ENCODE assay signal across 1 cellular context in genomic region chr6:37426945-37427510, GRCh38.
TF ChIP-seq lines count a peak whose summit lies in the region.

No MANE protein-coding gene starts in this region.

TF ChIP-seq in K562, 482 proteins besides CTCF, POLR2A, EP300 and RAD21 (continued from another document and continues in another):
- TF ChIP-seq ZNF395 (CRISPR knock-in tag; IDR thresholded peaks at IDR 0.05) (peak; percentile 98), SMC3 (conservative IDR thresholded peaks at IDR 0.05; ENCODE audit: insufficient read depth, low read depth, low read length) (no peak), NFIX (CRISPR knock-in tag; IDR thresholded peaks at IDR 0.05; ENCODE audit: low read depth) (no peak), ZFP36 (IDR thresholded peaks at IDR 0.05; ENCODE audit: low read depth, low read length, partially characterized antibody) (no peak), TBL1XR1 (IDR thresholded peaks at IDR 0.05; ENCODE audit: low read length in 2 of 2) (no peak), L3MBTL2 (IDR thresholded peaks at IDR 0.05) (peak; percentile 84), CBX5 (IDR thresholded peaks at IDR 0.05; ENCODE audit: borderline replicate concordance, low read depth) (no peak), STAT5A (IDR thresholded peaks at IDR 0.05; ENCODE audit: borderline replicate concordance, low read length) (no peak), HNRNPK (IDR thresholded peaks at IDR 0.05; ENCODE audit: low read depth, low read length, poor library complexity, severe bottlenecking) (no peak), ZKSCAN3 (CRISPR knock-in tag; IDR thresholded peaks at IDR 0.05) (no peak), ZNF263 (CRISPR knock-in tag; IDR thresholded peaks at IDR 0.05; ENCODE audit: borderline replicate concordance) (no peak), ELF2 (CRISPR knock-in tag; IDR thresholded peaks at IDR 0.05) (no peak), BRF2 (IDR thresholded peaks at IDR 0.05; ENCODE audit: borderline replicate concordance, insufficient read depth, insufficient read length) (no peak), ZNF695 (CRISPR knock-in tag; IDR thresholded peaks at IDR 0.05) (no peak), MTA1 (IDR thresholded peaks at IDR 0.05; ENCODE audit: borderline replicate concordance) (0 out of 2 replicates have a peak, but pooled peaks have one; percentile 12), ASH1L (IDR thresholded peaks at IDR 0.05; ENCODE audit: borderline replicate concordance, low read depth, partially characterized antibody) (no peak), KLF10 (CRISPR knock-in tag; IDR thresholded peaks at IDR 0.05) (no peak), ZNF589 (CRISPR knock-in tag; IDR thresholded peaks at IDR 0.05; ENCODE audit: low read depth) (no peak; the same call in 1 of the 2 replicates), NKRF (IDR thresholded peaks at IDR 0.05; ENCODE audit: borderline replicate concordance) (peak; percentile 74; the same call in 1 of the 2 replicates), RCOR1 (IDR thresholded peaks at IDR 0.05; ENCODE audit: borderline replicate concordance in 1 of 2, low read depth in 2 of 2, low read length in 2 of 2) (no peak), ARID2 (IDR thresholded peaks at IDR 0.05) (no peak), POLR2B (IDR thresholded peaks at IDR 0.05; ENCODE audit: low read depth, partially characterized antibody) (peak; percentile 12), RREB1 (CRISPR knock-in tag; IDR thresholded peaks at IDR 0.05) (no peak), EP400 (IDR thresholded peaks at IDR 0.05) (peak; percentile 88), MYBL2 (IDR thresholded peaks at IDR 0.05; ENCODE audit: low read depth) (no peak), MYBL2 (CRISPR knock-in tag; IDR thresholded peaks at IDR 0.05; ENCODE audit: borderline replicate concordance) (no peak), TSC22D4 (tag; IDR thresholded peaks at IDR 0.05) (no peak), PRDM10 (IDR thresholded peaks at IDR 0.05; ENCODE audit: partially characterized antibody) (no peak), MECOM (CRISPR knock-in tag; IDR thresholded peaks at IDR 0.05) (peak; percentile 54; the same call in 1 of the 2 replicates), ZNF184 (CRISPR knock-in tag; IDR thresholded peaks at IDR 0.05) (no peak), TAF15 (IDR thresholded peaks at IDR 0.05; ENCODE audit: low read depth, low read length) (no peak), ARID3A (IDR thresholded peaks at IDR 0.05; ENCODE audit: borderline replicate concordance, low read depth, low read length) (no peak), LEF1 (IDR thresholded peaks at IDR 0.05) (no peak), NUFIP1 (IDR thresholded peaks at IDR 0.05; ENCODE audit: partially characterized antibody) (no peak), FOS (IDR thresholded peaks at IDR 0.05; ENCODE audit: extremely low read depth, insufficient read length) (no peak), ZNF165 (CRISPR knock-in tag; IDR thresholded peaks at IDR 0.05; ENCODE audit: borderline replicate concordance) (no peak), E2F5 (CRISPR knock-in tag; IDR thresholded peaks at IDR 0.05) (no peak), SMAD3 (CRISPR knock-in tag; conservative IDR thresholded peaks at IDR 0.05) (0 out of 2 replicates have a peak, but pooled peaks have one; percentile 22), ZNF609 (CRISPR knock-in tag; IDR thresholded peaks at IDR 0.05; ENCODE audit: borderline replicate concordance) (no peak), E2F3 (CRISPR knock-in tag; IDR thresholded peaks at IDR 0.05) (no peak), CREBBP (IDR thresholded peaks at IDR 0.05; ENCODE audit: low read depth, low read length) (no peak)
